In the genomic region with DNA sequence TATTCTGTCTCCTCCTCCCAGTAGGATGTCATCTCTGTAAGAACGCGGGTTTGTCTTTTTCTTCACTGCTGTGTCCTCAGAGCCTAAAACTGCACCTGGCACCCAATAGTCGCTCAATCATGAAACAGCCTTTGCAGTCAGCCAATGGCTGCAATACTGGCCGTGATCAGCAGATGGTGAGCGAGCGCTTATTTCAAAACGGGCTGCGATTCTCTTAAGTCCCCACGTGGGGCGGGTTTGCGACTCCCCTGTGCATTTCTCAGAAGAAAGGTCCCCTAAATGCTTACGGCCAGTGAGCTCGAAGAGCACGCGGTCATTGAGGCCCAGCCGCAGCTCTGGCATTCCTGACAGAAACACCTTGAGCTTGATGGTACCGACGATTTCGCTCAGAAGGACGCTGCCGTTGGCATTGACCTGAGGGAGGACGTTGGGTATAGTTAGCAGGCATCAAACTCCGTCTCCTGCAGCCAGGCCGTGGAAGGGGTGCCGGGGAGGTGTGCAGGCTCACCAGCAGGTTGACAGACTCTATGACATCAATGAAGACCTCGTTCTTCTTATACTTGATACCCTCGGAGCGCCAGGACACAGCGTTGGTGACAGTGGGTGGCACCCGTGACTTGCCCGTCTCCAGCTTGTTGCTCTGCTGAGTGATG, we compare ENCODE assay signal across 1 cellular context.
TF ChIP-seq lines count a peak whose summit lies in the region.

No MANE protein-coding gene starts in this region.

TF ChIP-seq in SK-N-SH, 30 proteins besides CTCF, POLR2A, EP300 and RAD21 (continued from another document):
- TF ChIP-seq REST (IDR thresholded peaks at IDR 0.05; ENCODE audit: low read depth, low read length): no peak
- no peak for TF ChIP-seq YY1 (IDR thresholded peaks at IDR 0.05; ENCODE audit: low read depth)
- TF ChIP-seq TAF1 (IDR thresholded peaks at IDR 0.05; ENCODE audit: borderline replicate concordance, low read depth, low read length): no peak
- TF ChIP-seq, protein P1, sequence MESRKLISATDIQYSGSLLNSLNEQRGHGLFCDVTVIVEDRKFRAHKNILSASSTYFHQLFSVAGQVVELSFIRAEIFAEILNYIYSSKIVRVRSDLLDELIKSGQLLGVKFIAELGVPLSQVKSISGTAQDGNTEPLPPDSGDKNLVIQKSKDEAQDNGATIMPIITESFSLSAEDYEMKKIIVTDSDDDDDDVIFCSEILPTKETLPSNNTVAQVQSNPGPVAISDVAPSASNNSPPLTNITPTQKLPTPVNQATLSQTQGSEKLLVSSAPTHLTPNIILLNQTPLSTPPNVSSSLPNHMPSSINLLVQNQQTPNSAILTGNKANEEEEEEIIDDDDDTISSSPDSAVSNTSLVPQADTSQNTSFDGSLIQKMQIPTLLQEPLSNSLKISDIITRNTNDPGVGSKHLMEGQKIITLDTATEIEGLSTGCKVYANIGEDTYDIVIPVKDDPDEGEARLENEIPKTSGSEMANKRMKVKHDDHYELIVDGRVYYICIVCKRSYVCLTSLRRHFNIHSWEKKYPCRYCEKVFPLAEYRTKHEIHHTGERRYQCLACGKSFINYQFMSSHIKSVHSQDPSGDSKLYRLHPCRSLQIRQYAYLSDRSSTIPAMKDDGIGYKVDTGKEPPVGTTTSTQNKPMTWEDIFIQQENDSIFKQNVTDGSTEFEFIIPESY (IDR thresholded peaks at IDR 0.05; ENCODE audit: borderline replicate concordance, low read depth): no peak
- no peak for TF ChIP-seq FOSL2 (IDR thresholded peaks at IDR 0.05; ENCODE audit: borderline replicate concordance, low read depth)
- TF ChIP-seq RXRA (IDR thresholded peaks at IDR 0.05; ENCODE audit: borderline replicate concordance, low read depth): no peak
- no peak for TF ChIP-seq MEF2A (IDR thresholded peaks at IDR 0.05; ENCODE audit: borderline replicate concordance, low read depth)
- TF ChIP-seq SIN3A (IDR thresholded peaks at IDR 0.05; ENCODE audit: borderline replicate concordance, low read depth, low read length): peak; percentile 51; the same call in 1 of the 2 replicates
- no peak for TF ChIP-seq NRF1 (IDR thresholded peaks at IDR 0.05; ENCODE audit: low read depth, low read length)
- no peak for TF ChIP-seq POLR2AphosphoS5 (IDR thresholded peaks at IDR 0.05; ENCODE audit: low read depth, low read length)
- no peak for TF ChIP-seq JUND (IDR thresholded peaks at IDR 0.05)
- no peak for TF ChIP-seq GATA2 (CRISPR knock-in tag; IDR thresholded peaks at IDR 0.05)
- no peak for TF ChIP-seq EZH2phosphoT487 (IDR thresholded peaks at IDR 0.05; ENCODE audit: borderline replicate concordance, low read depth)
- no peak for TF ChIP-seq FOXJ3 (CRISPR knock-in tag; IDR thresholded peaks at IDR 0.05)
- TF ChIP-seq, protein P2, sequence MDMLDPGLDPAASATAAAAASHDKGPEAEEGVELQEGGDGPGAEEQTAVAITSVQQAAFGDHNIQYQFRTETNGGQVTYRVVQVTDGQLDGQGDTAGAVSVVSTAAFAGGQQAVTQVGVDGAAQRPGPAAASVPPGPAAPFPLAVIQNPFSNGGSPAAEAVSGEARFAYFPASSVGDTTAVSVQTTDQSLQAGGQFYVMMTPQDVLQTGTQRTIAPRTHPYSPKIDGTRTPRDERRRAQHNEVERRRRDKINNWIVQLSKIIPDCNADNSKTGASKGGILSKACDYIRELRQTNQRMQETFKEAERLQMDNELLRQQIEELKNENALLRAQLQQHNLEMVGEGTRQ (IDR thresholded peaks at IDR 0.05; ENCODE audit: borderline replicate concordance, low read depth, low read length): no peak
- TF ChIP-seq MXI1 (IDR thresholded peaks at IDR 0.05; ENCODE audit: low read depth, low read length): peak; percentile 91
- no peak for TF ChIP-seq GABPA (IDR thresholded peaks at IDR 0.05; ENCODE audit: low read depth)
- TF ChIP-seq ELF1 (IDR thresholded peaks at IDR 0.05): no peak
- TF ChIP-seq TEAD4 (IDR thresholded peaks at IDR 0.05; ENCODE audit: borderline replicate concordance, insufficient read depth): no peak
- TF ChIP-seq FOXM1 (IDR thresholded peaks at IDR 0.05; ENCODE audit: low read depth): no peak
- TF ChIP-seq TCF12 (IDR thresholded peaks at IDR 0.05): no peak
- TF ChIP-seq CHD2 (IDR thresholded peaks at IDR 0.05; ENCODE audit: low read length, partially characterized antibody): no peak
- TF ChIP-seq, protein P3, sequence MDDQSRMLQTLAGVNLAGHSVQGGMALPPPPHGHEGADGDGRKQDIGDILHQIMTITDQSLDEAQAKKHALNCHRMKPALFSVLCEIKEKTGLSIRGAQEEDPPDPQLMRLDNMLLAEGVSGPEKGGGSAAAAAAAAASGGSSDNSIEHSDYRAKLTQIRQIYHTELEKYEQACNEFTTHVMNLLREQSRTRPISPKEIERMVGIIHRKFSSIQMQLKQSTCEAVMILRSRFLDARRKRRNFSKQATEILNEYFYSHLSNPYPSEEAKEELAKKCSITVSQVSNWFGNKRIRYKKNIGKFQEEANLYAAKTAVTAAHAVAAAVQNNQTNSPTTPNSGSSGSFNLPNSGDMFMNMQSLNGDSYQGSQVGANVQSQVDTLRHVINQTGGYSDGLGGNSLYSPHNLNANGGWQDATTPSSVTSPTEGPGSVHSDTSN (IDR thresholded peaks at IDR 0.05): no peak
- no peak for TF ChIP-seq NFIC (IDR thresholded peaks at IDR 0.05; ENCODE audit: borderline replicate concordance)
- TF ChIP-seq SMC3 (IDR thresholded peaks at IDR 0.05; ENCODE audit: low read depth, low read length): peak; percentile 98
- peak; percentile 51; the same call in 1 of the 2 replicates for TF ChIP-seq RFX5 (IDR thresholded peaks at IDR 0.05; ENCODE audit: low read length)
- TF ChIP-seq, protein P4, sequence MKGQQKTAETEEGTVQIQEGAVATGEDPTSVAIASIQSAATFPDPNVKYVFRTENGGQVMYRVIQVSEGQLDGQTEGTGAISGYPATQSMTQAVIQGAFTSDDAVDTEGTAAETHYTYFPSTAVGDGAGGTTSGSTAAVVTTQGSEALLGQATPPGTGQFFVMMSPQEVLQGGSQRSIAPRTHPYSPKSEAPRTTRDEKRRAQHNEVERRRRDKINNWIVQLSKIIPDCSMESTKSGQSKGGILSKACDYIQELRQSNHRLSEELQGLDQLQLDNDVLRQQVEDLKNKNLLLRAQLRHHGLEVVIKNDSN (IDR thresholded peaks at IDR 0.05; ENCODE audit: borderline replicate concordance, low read depth): peak; percentile 46; the same call in 1 of the 2 replicates
